In the genomic region with DNA sequence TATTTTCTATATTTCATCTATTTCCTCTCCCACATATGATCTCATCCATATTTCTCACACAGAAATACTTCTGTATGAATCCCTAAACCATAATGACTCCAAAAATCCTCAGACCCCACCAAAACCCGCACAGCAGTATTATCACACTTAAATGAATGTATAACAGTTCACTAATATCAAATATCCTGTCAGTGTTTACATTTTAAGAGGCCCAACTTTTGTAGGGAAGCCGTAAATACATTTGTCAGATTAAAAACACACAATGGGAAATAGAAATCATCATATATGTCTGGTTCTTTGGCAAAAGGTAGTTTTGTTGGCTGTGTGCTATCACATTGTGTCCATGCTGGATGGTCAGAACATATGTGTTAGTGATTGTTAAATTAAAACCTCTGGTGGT, we compare ENCODE assay signal across 25 cellular contexts. TPM values are rescaled to one million over a fixed set of nuclear protein-coding genes. Genes with fewer than 3 reads are reported as not detected.
"Had no signal": no experiment of that assay in that cellular context is flagged by ENCODE, and none has a peak within 500 bp of the region (broad histone marks: within the 10 kb centered on the region; RNA-seq: fewer than 3 reads in every experiment).

No MANE protein-coding gene starts in this region.

- H3K27ac ChIP-seq: brain microvascular endothelial cell, cardiac muscle cell, VCaP had no signal

- H3K36me3 ChIP-seq: brain microvascular endothelial cell, cardiac muscle cell had no signal

- H3K4me3 ChIP-seq: cardiac muscle cell had no signal

- DNase-seq: activated CD4-positive, alpha-beta memory T cell treated with anti-CD3 and anti-CD28 coated beads, Interleukin-2, amount 10 ng/mL, durations not matched to agents 7 days and 5 days; activated CD4-positive, alpha-beta T cell treated with anti-CD3 and anti-CD28 coated beads for 36 hours; activated CD4-positive, alpha-beta T cell treated with anti-CD3 and anti-CD28 coated beads, Interleukin-2, amount 50 U/mL, for 1 hour; activated gamma-delta T cell; activated naive CD4-positive, alpha-beta T cell treated with anti-CD3 and anti-CD28 coated beads for 36 hours; activated T-cell treated with anti-CD3 and anti-CD28 coated beads for 4 hours; activated T-cell treated with anti-CD3 and anti-CD28 coated beads, Interleukin-2, amount 50 U/mL, for 48 hours; amygdala; brain microvascular endothelial cell; Karpas-422; NCI-H1092 treated with DMSO at 0.1 percent for 48 hours; NCI-H1417 treated with DMSO at 0.1 percent for 48 hours; NCI-H1694; NCI-H2029; NCI-H345; NCI-H510A treated with DMSO at 0.1 percent for 48 hours; NCI-H69; NK-92 treated with Interleukin-12 subunit alpha and Interleukin-12 subunit beta, amount 100 ng/mL, for 24 hours; PC-3; SHP77 treated with DMSO at 0.1 percent for 48 hours; T-helper 17 cell; T1000 had no signal

- FAIRE-seq: TTC549 had no signal

RNA-seq across cellular contexts. Expression of a gene that starts 4.2 kb away (rescaled TPM):
- total RNA-seq: PC-3 had no signal
